ENCODE assay signal across 9 cellular contexts in the genomic region with DNA sequence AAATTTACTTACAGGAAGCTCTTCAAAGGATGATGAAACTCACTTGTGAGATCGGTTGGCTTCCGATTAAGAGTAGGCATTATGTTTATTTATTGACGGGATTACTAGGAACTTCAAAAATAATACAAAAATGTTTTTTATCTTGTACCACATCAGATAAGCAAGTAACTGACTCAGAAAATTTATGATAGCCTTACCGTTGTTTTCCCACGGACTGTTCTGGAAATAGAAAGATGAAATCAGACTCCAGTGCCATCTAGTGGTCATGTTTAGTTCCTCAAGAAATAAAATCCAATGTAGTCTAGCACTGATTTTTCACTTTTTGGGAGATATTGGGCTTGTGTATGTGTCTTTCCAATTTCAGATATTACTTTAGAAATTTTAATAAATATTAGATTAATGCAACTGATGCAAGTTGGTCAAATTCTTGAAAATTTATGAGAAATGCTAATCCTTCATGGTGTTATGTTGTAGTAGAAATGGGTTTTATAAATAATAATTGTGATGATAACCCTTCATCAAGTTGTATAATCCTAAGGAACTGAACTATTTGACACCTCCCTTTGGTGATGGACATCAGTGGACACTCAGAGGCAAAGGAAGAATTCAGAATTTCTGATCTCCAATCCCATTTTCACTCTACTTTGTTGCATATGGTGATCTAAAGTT.
DNase-seq lines count a peak whose midpoint lies in the region; ATAC-seq, FAIRE-seq and TF ChIP-seq lines count a peak whose summit lies in the region.
"Had no signal": no experiment of that assay in that cellular context is flagged by ENCODE, and none has a peak within 500 bp of the region (broad histone marks: within the 10 kb centered on the region; RNA-seq: fewer than 3 reads in every experiment).

No MANE protein-coding gene starts in this region.

- no peaks in the 10 kb centered on the region for H3K9me3 Mint-ChIP-seq in Caco-2 (ENCODE audit: unreplicated experiment)

- peak; percentile 62 for FAIRE-seq in colon (lab: Jason Lieb, UNC)

- H3K27ac Mint-ChIP-seq in Caco-2 (ENCODE audit: unreplicated experiment), result no peak overlapping the region
- H3K27ac Mint-ChIP-seq: T-helper 1 cell treated with Interleukin-12 subunit alpha and Interleukin-12 subunit beta and Interleukin-4 antibody, amounts not matched to agents 30 μg/mL and 1 μg/mL, for 36 hours had no signal

- no peaks in the 10 kb centered on the region for H3K36me3 Mint-ChIP-seq in Caco-2 (ENCODE audit: insufficient read depth, unreplicated experiment)

- peak; percentile 84 for TF ChIP-seq CTCF in Caco-2 (IDR thresholded peaks at IDR 0.05; ENCODE audit: insufficient read depth in 1 of 2, low read depth in 1 of 2, low read length in 1 of 2, severe bottlenecking in 1 of 2, unreplicated experiment in 1 of 2)
- TF ChIP-seq CTCF in HEK293 (tag by site-specific recombination; IDR thresholded peaks at IDR 0.05), result no peak; the same call in 1 of the 2 replicates
- peak; percentile 76 for TF ChIP-seq CTCF in lower lobe of right lung (IDR thresholded peaks at IDR 0.05)

- no peaks in the 10 kb centered on the region for H3K27me3 ChIP-seq in Caco-2 (replicated peaks; ENCODE audit: control insufficient read depth, insufficient read depth, low read length)
- H3K27me3 ChIP-seq in lower lobe of right lung (ENCODE audit: low read depth), result no peaks in the 10 kb centered on the region

- H3K27ac ChIP-seq in HEK293 (ENCODE audit: extremely low read depth, low read depth, low read length) (no peak overlapping the region), lower lobe of right lung (peak overlapping the region; percentile 0)

- intact Hi-C loops in Caco-2 (cut with micrococcal nuclease; ENCODE audit: unreplicated experiment) (loop anchor here (1.0 to 10.0 kb wide), 8 partner anchors 13 to 468 kb away; partner anchors contain the start of gene RHOBTB1), lower lobe of right lung (cut with DNase I) (loop anchor here (10.0 kb wide), 1 partner anchor 470 kb away; no protein-coding TSS in a partner anchor)

- H3K4me1 ChIP-seq in Caco-2 (peaks cover 5% of the 10 kb centered on the region; the same call in 1 of the 2 replicates), HEK293 (ENCODE audit: control insufficient read depth, insufficient read depth, low read length) (no peaks in the 10 kb centered on the region), lower lobe of right lung (peaks cover 15% of the 10 kb centered on the region)

- H3K4me3 ChIP-seq in Caco-2 (ENCODE audit: low read depth, low read length) (no peak overlapping the region), HEK293 (ENCODE audit: low read depth, low read length) (no peak overlapping the region), lower lobe of right lung (peak overlapping the region; percentile 15)

- BruUV-seq in Caco-2 (replicated peaks; lab: Mats Ljungman, UMichigan), result no TSS peak

- CTCF ChIA-PET in Caco-2 (lab: Charles Lee) (interaction anchor here (0.7 to 1.3 kb wide), 3 partner anchors 13 to 468 kb away, joined by 3 to 7 read pairs (median 3); no protein-coding TSS in a partner anchor), HEK293 (lab: Yijun Ruan, JAX) (interaction anchor here (0.6 to 1.0 kb wide), 12 partner anchors 8 to 1869 kb away, joined by 3 to 5 read pairs (median 3); no protein-coding TSS in a partner anchor)

- TF ChIP-seq POLR2A in GM18505 (IDR thresholded peaks at IDR 0.05; ENCODE audit: borderline replicate concordance, extremely low read depth, insufficient read depth, insufficient read length), result no peak

- H3K9me3 ChIP-seq in Caco-2, result no peaks in the 10 kb centered on the region
- no peaks in the 10 kb centered on the region for H3K9me3 ChIP-seq in HEK293 (ENCODE audit: control insufficient read depth, insufficient read depth, low read depth, low read length)
- no peaks in the 10 kb centered on the region for H3K9me3 ChIP-seq in lower lobe of right lung

- H3K36me3 ChIP-seq in Caco-2 (ENCODE audit: control insufficient read depth, insufficient read depth, low read length) (no peaks in the 10 kb centered on the region), HEK293 (ENCODE audit: control insufficient read depth in 2 of 2, insufficient read depth in 1 of 2, low read length in 2 of 2) (no peaks in the 10 kb centered on the region), lower lobe of right lung (no peaks in the 10 kb centered on the region)

- peak; percentile 56 to 80 for ATAC-seq in lower lobe of right lung
- ATAC-seq in HG02642 (IDR thresholded peaks at IDR 0.05; ENCODE audit: poor library complexity, unreplicated experiment), result no peak
- no peak for ATAC-seq in GM19463 (IDR thresholded peaks at IDR 0.05; ENCODE audit: unreplicated experiment)
- ATAC-seq in GM18505 (IDR thresholded peaks at IDR 0.05; ENCODE audit: unreplicated experiment), result no peak

- no peak overlapping the region for H3K4me3 Mint-ChIP-seq in Caco-2 (ENCODE audit: unreplicated experiment)
- H3K4me3 Mint-ChIP-seq: T-helper 1 cell treated with Interleukin-12 subunit alpha and Interleukin-12 subunit beta and Interleukin-4 antibody, amounts not matched to agents 30 μg/mL and 1 μg/mL, for 36 hours had no signal

- peak in 1 of 2 experiments; percentile 73 for DNase-seq in Caco-2
- DNase-seq in OCI-M1 (lab: John Stamatoyannopoulos, UW), result peak; percentile 84
- no peak for DNase-seq in lower lobe of right lung

- H3K4me1 Mint-ChIP-seq in Caco-2 (ENCODE audit: low read depth, unreplicated experiment), result peaks cover 8% of the 10 kb centered on the region

- H3K27me3 Mint-ChIP-seq in Caco-2 (ENCODE audit: insufficient read depth, unreplicated experiment), result peaks cover 2% of the 10 kb centered on the region

- POLR2A ChIA-PET in Caco-2 (lab: Charles Lee) (no interaction called here), HEK293 (lab: Yijun Ruan, JAX) (no interaction called here)

TF ChIP-seq in HEK293, 187 proteins besides CTCF, POLR2A, EP300 and RAD21 (continues in another document):
- TF ChIP-seq ZNF660 (tag by site-specific recombination; IDR thresholded peaks at IDR 0.05) (0 out of 2 replicates have a peak, but pooled peaks have one; percentile 35), ZNF518A (tag by site-specific recombination; conservative IDR thresholded peaks at IDR 0.05; ENCODE audit: low read depth) (0 out of 2 replicates have a peak, but pooled peaks have one; percentile 29), ZSCAN4 (tag by site-specific recombination; IDR thresholded peaks at IDR 0.05) (no peak), BCL11A (tag by site-specific recombination; IDR thresholded peaks at IDR 0.05; ENCODE audit: low read depth) (no peak), ZNF664 (tag by site-specific recombination; IDR thresholded peaks at IDR 0.05) (peak; percentile 65; the same call in 1 of the 2 replicates), SP2 (tag by site-specific recombination; IDR thresholded peaks at IDR 0.05) (no peak)

Comparison
In these comparisons a context has a peak if more than half of its experiments do, and no peak if none do; other contexts are left out.
1. ATAC-seq: peak in lower lobe of right lung (2 of 2); none in HG02642 (single experiment), GM19463 (single experiment) and GM18505 (single experiment).